In genomic region chrX:1493317-1493856, GRCh38 we compare ENCODE assay signal across 1 cellular context.
TF ChIP-seq lines count a peak whose summit lies in the region.

No MANE protein-coding gene starts in this region.

TF ChIP-seq in GM12878, 131 proteins besides CTCF, POLR2A, EP300 and RAD21:
- TF ChIP-seq ZNF207 (IDR thresholded peaks at IDR 0.05; ENCODE audit: borderline replicate concordance), result no peak
- TF ChIP-seq, protein P1, sequence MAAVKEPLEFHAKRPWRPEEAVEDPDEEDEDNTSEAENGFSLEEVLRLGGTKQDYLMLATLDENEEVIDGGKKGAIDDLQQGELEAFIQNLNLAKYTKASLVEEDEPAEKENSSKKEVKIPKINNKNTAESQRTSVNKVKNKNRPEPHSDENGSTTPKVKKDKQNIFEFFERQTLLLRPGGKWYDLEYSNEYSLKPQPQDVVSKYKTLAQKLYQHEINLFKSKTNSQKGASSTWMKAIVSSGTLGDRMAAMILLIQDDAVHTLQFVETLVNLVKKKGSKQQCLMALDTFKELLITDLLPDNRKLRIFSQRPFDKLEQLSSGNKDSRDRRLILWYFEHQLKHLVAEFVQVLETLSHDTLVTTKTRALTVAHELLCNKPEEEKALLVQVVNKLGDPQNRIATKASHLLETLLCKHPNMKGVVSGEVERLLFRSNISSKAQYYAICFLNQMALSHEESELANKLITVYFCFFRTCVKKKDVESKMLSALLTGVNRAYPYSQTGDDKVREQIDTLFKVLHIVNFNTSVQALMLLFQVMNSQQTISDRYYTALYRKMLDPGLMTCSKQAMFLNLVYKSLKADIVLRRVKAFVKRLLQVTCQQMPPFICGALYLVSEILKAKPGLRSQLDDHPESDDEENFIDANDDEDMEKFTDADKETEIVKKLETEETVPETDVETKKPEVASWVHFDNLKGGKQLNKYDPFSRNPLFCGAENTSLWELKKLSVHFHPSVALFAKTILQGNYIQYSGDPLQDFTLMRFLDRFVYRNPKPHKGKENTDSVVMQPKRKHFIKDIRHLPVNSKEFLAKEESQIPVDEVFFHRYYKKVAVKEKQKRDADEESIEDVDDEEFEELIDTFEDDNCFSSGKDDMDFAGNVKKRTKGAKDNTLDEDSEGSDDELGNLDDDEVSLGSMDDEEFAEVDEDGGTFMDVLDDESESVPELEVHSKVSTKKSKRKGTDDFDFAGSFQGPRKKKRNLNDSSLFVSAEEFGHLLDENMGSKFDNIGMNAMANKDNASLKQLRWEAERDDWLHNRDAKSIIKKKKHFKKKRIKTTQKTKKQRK (IDR thresholded peaks at IDR 0.05; ENCODE audit: low read depth, low read length), result no peak
- TF ChIP-seq CBX5 (IDR thresholded peaks at IDR 0.05; ENCODE audit: low read depth), result 0 out of 2 replicates have a peak, but pooled peaks have one; percentile 3
- TF ChIP-seq, protein P2, sequence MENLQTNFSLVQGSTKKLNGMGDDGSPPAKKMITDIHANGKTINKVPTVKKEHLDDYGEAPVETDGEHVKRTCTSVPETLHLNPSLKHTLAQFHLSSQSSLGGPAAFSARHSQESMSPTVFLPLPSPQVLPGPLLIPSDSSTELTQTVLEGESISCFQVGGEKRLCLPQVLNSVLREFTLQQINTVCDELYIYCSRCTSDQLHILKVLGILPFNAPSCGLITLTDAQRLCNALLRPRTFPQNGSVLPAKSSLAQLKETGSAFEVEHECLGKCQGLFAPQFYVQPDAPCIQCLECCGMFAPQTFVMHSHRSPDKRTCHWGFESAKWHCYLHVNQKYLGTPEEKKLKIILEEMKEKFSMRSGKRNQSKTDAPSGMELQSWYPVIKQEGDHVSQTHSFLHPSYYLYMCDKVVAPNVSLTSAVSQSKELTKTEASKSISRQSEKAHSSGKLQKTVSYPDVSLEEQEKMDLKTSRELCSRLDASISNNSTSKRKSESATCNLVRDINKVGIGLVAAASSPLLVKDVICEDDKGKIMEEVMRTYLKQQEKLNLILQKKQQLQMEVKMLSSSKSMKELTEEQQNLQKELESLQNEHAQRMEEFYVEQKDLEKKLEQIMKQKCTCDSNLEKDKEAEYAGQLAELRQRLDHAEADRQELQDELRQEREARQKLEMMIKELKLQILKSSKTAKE (IDR thresholded peaks at IDR 0.05; ENCODE audit: low read depth, poor library complexity, severe bottlenecking), result no peak
- 0 out of 2 replicates have a peak, but pooled peaks have one; percentile 31 for TF ChIP-seq IRF4 (IDR thresholded peaks at IDR 0.05; ENCODE audit: low read depth, low read length)
- TF ChIP-seq MYC (IDR thresholded peaks at IDR 0.05; ENCODE audit: insufficient read depth, insufficient read length, insufficient replicate concordance, low read length, severe bottlenecking), result no peak
- TF ChIP-seq SUZ12 (IDR thresholded peaks at IDR 0.05; ENCODE audit: unreplicated experiment), result no peak
- no peak for TF ChIP-seq DPF2 (IDR thresholded peaks at IDR 0.05)
- TF ChIP-seq IKZF1 (conservative IDR thresholded peaks at IDR 0.05), result no peak; the same call in 1 of the 2 replicates
- TF ChIP-seq STAT1 (conservative IDR thresholded peaks at IDR 0.05), result no peak
- no peak for TF ChIP-seq NFYA (IDR thresholded peaks at IDR 0.05; ENCODE audit: borderline replicate concordance, low read depth, low read length)
- no peak for TF ChIP-seq CBX3 (IDR thresholded peaks at IDR 0.05; ENCODE audit: borderline replicate concordance, low read depth)
- no peak for TF ChIP-seq NR2C2 (IDR thresholded peaks at IDR 0.05; ENCODE audit: borderline replicate concordance, control insufficient read depth, insufficient read length, low read depth)
- no peak for TF ChIP-seq SUPT20H (IDR thresholded peaks at IDR 0.05; ENCODE audit: borderline replicate concordance, control insufficient read depth, low read depth, low read length)
- TF ChIP-seq POU2F2 (IDR thresholded peaks at IDR 0.05; ENCODE audit: borderline replicate concordance, low read depth, low read length), result no peak
- TF ChIP-seq ZNF24 (IDR thresholded peaks at IDR 0.05), result no peak
- TF ChIP-seq, protein P3, sequence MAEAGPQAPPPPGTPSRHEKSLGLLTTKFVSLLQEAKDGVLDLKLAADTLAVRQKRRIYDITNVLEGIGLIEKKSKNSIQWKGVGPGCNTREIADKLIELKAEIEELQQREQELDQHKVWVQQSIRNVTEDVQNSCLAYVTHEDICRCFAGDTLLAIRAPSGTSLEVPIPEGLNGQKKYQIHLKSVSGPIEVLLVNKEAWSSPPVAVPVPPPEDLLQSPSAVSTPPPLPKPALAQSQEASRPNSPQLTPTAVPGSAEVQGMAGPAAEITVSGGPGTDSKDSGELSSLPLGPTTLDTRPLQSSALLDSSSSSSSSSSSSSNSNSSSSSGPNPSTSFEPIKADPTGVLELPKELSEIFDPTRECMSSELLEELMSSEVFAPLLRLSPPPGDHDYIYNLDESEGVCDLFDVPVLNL (IDR thresholded peaks at IDR 0.05; ENCODE audit: low read depth, low read length), result no peak
- TF ChIP-seq FOXM1 (IDR thresholded peaks at IDR 0.05; ENCODE audit: low read depth, low read length), result no peak
- no peak; the same call in 1 of the 2 replicates for TF ChIP-seq ZNF687 (IDR thresholded peaks at IDR 0.05)
- TF ChIP-seq NBN (IDR thresholded peaks at IDR 0.05), result no peak
- 0 out of 2 replicates have a peak, but pooled peaks have one; percentile 6 for TF ChIP-seq MXI1 (IDR thresholded peaks at IDR 0.05; ENCODE audit: low read depth, low read length)
